ENCODE assay signal across 19 cellular contexts in the genomic region with DNA sequence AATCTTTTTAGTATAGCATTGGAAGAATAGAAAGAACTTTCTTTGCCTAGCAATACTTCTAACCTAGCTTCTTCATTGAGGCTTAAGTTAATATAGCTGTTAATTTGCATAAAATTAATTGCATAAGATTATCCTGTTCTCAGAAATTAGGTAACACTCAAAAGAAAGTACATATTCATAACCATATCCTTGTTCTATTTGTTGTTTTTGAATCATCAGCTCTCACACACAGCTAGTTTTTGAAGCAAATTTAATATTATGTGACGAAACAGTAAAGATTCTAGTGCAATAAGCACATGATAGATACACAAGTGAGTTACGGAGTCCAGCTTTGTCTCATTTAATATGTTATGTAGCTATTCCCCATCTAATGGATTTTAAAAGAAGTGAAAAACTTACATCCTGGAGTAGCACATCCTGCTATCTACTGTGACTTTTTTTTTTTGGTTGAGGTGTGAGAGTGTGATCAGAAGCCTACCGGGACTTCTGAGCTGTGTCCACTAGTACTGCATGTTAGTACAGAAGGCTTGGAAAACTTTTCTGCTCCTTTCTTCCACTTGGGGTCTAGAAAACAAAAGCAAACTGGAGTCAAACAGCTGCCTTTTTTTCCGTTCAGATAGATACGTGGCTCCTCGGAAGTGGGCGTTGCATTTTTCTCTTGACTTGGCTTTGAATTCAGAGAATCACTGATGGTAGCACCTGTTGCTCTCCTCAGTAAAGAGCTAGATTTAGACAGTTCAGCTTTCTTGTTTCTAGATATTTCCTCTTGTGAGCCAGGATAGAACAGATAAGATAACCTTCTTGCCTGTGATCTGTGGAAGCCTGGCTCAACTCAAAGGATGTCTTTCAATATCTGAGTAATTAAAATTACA. TPM values are rescaled to one million over a fixed set of nuclear protein-coding genes. Genes with fewer than 3 reads are reported as not detected.
A peak's percentile ranks its signal among the peaks of the same experiment; 100 is the strongest.
DNase-seq lines count a peak whose midpoint lies in the region; ATAC-seq and TF ChIP-seq lines count a peak whose summit lies in the region.
"Had no signal": no experiment of that assay in that cellular context is flagged by ENCODE, and none has a peak within 500 bp of the region (broad histone marks: within the 10 kb centered on the region; RNA-seq: fewer than 3 reads in every experiment).

No MANE protein-coding gene starts in this region.

- H3K27ac Mint-ChIP-seq in CD4-positive, CD25-positive, alpha-beta regulatory T cell = peak overlapping the region; percentile 71 to 83 (median 71)
- peak overlapping the region in 5 of 6 donors; percentile 28 to 68 (median 38) for H3K27ac Mint-ChIP-seq in immature natural killer cell

- H3K4me3 Mint-ChIP-seq in CD4-positive, CD25-positive, alpha-beta regulatory T cell = peak overlapping the region; percentile 40 to 80 (median 68)
- peak overlapping the region; percentile 60 for H3K4me3 Mint-ChIP-seq in activated T-cell treated with anti-CD3 and anti-CD28 coated beads, Interleukin-2, amount 50 U/mL, for 4 hours
- no peak overlapping the region for H3K4me3 Mint-ChIP-seq in immature natural killer cell

- H3K27ac ChIP-seq in CD4-positive, CD25-positive, alpha-beta regulatory T cell (ENCODE audit: insufficient read depth, low read length, poor library complexity, severe bottlenecking) = peak overlapping the region; percentile 72
- no peak overlapping the region for H3K27ac ChIP-seq in HEK293 (ENCODE audit: extremely low read depth, low read depth, low read length)
- H3K27ac ChIP-seq: parathyroid adenoma, RWPE1, suprapubic skin had no signal

- CTCF ChIA-PET in HEK293 (lab: Yijun Ruan, JAX) = interaction anchor here (0.8 to 1.0 kb wide), 2 partner anchors 19 to 20 kb away, joined by 3 read pairs; no protein-coding TSS in a partner anchor

- H3K9me3 Mint-ChIP-seq in CD4-positive, CD25-positive, alpha-beta regulatory T cell = no peaks in the 10 kb centered on the region
- H3K9me3 Mint-ChIP-seq in activated T-cell treated with anti-CD3 and anti-CD28 coated beads, Interleukin-2, amount 50 U/mL, for 4 hours = no peaks in the 10 kb centered on the region
- H3K9me3 Mint-ChIP-seq in immature natural killer cell = no peaks in the 10 kb centered on the region

- peak; percentile 85 to 87 for ATAC-seq in CD4-positive, CD25-positive, alpha-beta regulatory T cell (ENCODE audit: low read depth in 2 of 2)
- ATAC-seq in activated T-cell treated with anti-CD3 and anti-CD28 coated beads, Interleukin-2, amount 50 U/mL, for 4 hours = peak; percentile 48
- no peak for ATAC-seq in GM21423 (IDR thresholded peaks at IDR 0.05; ENCODE audit: unreplicated experiment)
- no peak for ATAC-seq in HG02610 (IDR thresholded peaks at IDR 0.05; ENCODE audit: unreplicated experiment)
- ATAC-seq: mucosa of descending colon had no signal

- H3K36me3 Mint-ChIP-seq in CD4-positive, CD25-positive, alpha-beta regulatory T cell = peaks cover 67% of the 10 kb centered on the region
- peaks cover 60% of the 10 kb centered on the region for H3K36me3 Mint-ChIP-seq in activated T-cell treated with anti-CD3 and anti-CD28 coated beads, Interleukin-2, amount 50 U/mL, for 4 hours (ENCODE audit: insufficient read depth)
- peaks cover 8 to 67% (median 35%) of the 10 kb centered on the region in 3 donors for H3K36me3 Mint-ChIP-seq in immature natural killer cell

- no peaks in the 10 kb centered on the region for H3K27me3 ChIP-seq in CD4-positive, CD25-positive, alpha-beta regulatory T cell (ENCODE audit: control insufficient read depth, insufficient read depth, low read length)
- H3K27me3 ChIP-seq: suprapubic skin had no signal

- H3K4me3 ChIP-seq in CD4-positive, CD25-positive, alpha-beta regulatory T cell (ENCODE audit: low read depth, low read length) = peak overlapping the region; percentile 71
- no peak overlapping the region for H3K4me3 ChIP-seq in HEK293 (ENCODE audit: low read depth, low read length)
- H3K4me3 ChIP-seq: mucosa of descending colon, skin epidermis, suprapubic skin had no signal

- POLR2A ChIA-PET in HEK293 (lab: Yijun Ruan, JAX) = interaction anchor here (1.3 kb wide), 1 partner anchor 28 kb away, joined by 3 read pairs; a partner anchor contains a TSS

- no peaks in the 10 kb centered on the region for H3K27me3 Mint-ChIP-seq in CD4-positive, CD25-positive, alpha-beta regulatory T cell
- H3K27me3 Mint-ChIP-seq in activated T-cell treated with anti-CD3 and anti-CD28 coated beads, Interleukin-2, amount 50 U/mL, for 4 hours (ENCODE audit: low read depth) = no peaks in the 10 kb centered on the region
- H3K27me3 Mint-ChIP-seq in immature natural killer cell (ENCODE audit: low read depth in 3 of 3) = peaks cover 0 to 2% (median 2%) of the 10 kb centered on the region in 3 donors

- H3K4me1 Mint-ChIP-seq in CD4-positive, CD25-positive, alpha-beta regulatory T cell = peaks cover 42 to 82% (median 60%) of the 10 kb centered on the region in 4 donors
- H3K4me1 Mint-ChIP-seq in activated T-cell treated with anti-CD3 and anti-CD28 coated beads, Interleukin-2, amount 50 U/mL, for 4 hours (ENCODE audit: low read depth) = peaks cover 64% of the 10 kb centered on the region
- peaks cover 27 to 61% of the 10 kb centered on the region in 2 donors for H3K4me1 Mint-ChIP-seq in immature natural killer cell

- DNase-seq in CD4-positive, CD25-positive, alpha-beta regulatory T cell = peak in 2 of 3 donors; percentile 41 to 90
- DNase-seq in activated T-cell treated with anti-CD3 and anti-CD28 coated beads, Interleukin-2, amount 50 U/mL, for 4 hours = peak; percentile 11
- DNase-seq in immature natural killer cell = no peak
- DNase-seq in GM19240 (ENCODE audit: insufficient read length, low spot score) = no peak
- DNase-seq in NCI-H1048 (lab: John Stamatoyannopoulos, UW) = no peak
- DNase-seq: DMS153; effector CD8-positive, alpha-beta T cell; hippocampal formation; KBM-7; mucosa of descending colon; NCI-H1436; NCI-H345 had no signal

- no peaks in the 10 kb centered on the region for H3K9me3 ChIP-seq in CD4-positive, CD25-positive, alpha-beta regulatory T cell (ENCODE audit: control insufficient read depth in 2 of 2, low read length in 2 of 2)
- no peaks in the 10 kb centered on the region for H3K9me3 ChIP-seq in HEK293 (ENCODE audit: control insufficient read depth, insufficient read depth, low read depth, low read length)
- H3K9me3 ChIP-seq: mucosa of descending colon, suprapubic skin had no signal

- peaks cover 83% of the 10 kb centered on the region for H3K36me3 ChIP-seq in CD4-positive, CD25-positive, alpha-beta regulatory T cell (ENCODE audit: control insufficient read depth, insufficient read depth, low read length)
- H3K36me3 ChIP-seq in HEK293 (ENCODE audit: control insufficient read depth in 2 of 2, insufficient read depth in 1 of 2, low read length in 2 of 2) = peaks cover 50 to 95% of the 10 kb centered on the region in 2 experiments

- TF ChIP-seq CTCF in HEK293 (tag by site-specific recombination; IDR thresholded peaks at IDR 0.05) = no peak

- peaks cover 22% of the 10 kb centered on the region for H3K4me1 ChIP-seq in CD4-positive, CD25-positive, alpha-beta regulatory T cell (ENCODE audit: control insufficient read depth, insufficient read depth, low read length, poor library complexity, severe bottlenecking)
- H3K4me1 ChIP-seq in HEK293 (ENCODE audit: control insufficient read depth, insufficient read depth, low read length) = no peaks in the 10 kb centered on the region
- H3K4me1 ChIP-seq: parathyroid adenoma had no signal

TF ChIP-seq in HEK293, 187 proteins besides CTCF, POLR2A, EP300 and RAD21:
- TF ChIP-seq GLI4 (tag by site-specific recombination; IDR thresholded peaks at IDR 0.05) (no peak), ZNF514 (tag by site-specific recombination; IDR thresholded peaks at IDR 0.05) (no peak), TCF7L2 (IDR thresholded peaks at IDR 0.05; ENCODE audit: borderline replicate concordance, low read depth, low read length) (no peak), ZNF670 (tag by site-specific recombination; IDR thresholded peaks at IDR 0.05; ENCODE audit: low read depth) (no peak), SCRT2 (tag by site-specific recombination; IDR thresholded peaks at IDR 0.05) (peak; percentile 88), SCRT1 (tag by site-specific recombination; IDR thresholded peaks at IDR 0.05; ENCODE audit: borderline replicate concordance) (0 out of 2 replicates have a peak, but pooled peaks have one; percentile 41)

RNA-seq across cellular contexts. Expression of a gene that starts 27.2 kb away (rescaled TPM):
- total RNA-seq in CD4-positive, CD25-positive, alpha-beta regulatory T cell = 138 TPM
- 10 to 100 TPM; 22.7 to 32.9 (median 28.5) TPM for polyA plus RNA-seq in CD4-positive, CD25-positive, alpha-beta regulatory T cell
- 10 to 100 TPM; 32.9 to 45.9 (median 36.5) TPM for total RNA-seq in activated T-cell treated with anti-CD3 and anti-CD28 coated beads, Interleukin-2, amount 50 U/mL, for 4 hours
- polyA plus RNA-seq in immature natural killer cell = 10 to 100 TPM; 12.8 to 31.6 (median 13.0) TPM

Comparison
In these comparisons a context has a peak if more than half of its experiments do, and no peak if none do; other contexts are left out.
1. ATAC-seq: peak in CD4-positive, CD25-positive, alpha-beta regulatory T cell (2 of 2) and activated T-cell treated with anti-CD3 and anti-CD28 coated beads, Interleukin-2, amount 50 U/mL, for 4 hours (2 of 2); none in GM21423 (single experiment) and HG02610 (single experiment).
2. DNase-seq: peak in CD4-positive, CD25-positive, alpha-beta regulatory T cell (2 of 3) and activated T-cell treated with anti-CD3 and anti-CD28 coated beads, Interleukin-2, amount 50 U/mL, for 4 hours (single experiment); none in immature natural killer cell (0 of 3), GM19240 (single experiment) and NCI-H1048 (single experiment).
3. H3K4me3 Mint-ChIP-seq: peak in CD4-positive, CD25-positive, alpha-beta regulatory T cell (4 of 4) and activated T-cell treated with anti-CD3 and anti-CD28 coated beads, Interleukin-2, amount 50 U/mL, for 4 hours (single experiment); none in immature natural killer cell (0 of 5).